13 cellular contexts compared by ENCODE assay signal in the genomic region with DNA sequence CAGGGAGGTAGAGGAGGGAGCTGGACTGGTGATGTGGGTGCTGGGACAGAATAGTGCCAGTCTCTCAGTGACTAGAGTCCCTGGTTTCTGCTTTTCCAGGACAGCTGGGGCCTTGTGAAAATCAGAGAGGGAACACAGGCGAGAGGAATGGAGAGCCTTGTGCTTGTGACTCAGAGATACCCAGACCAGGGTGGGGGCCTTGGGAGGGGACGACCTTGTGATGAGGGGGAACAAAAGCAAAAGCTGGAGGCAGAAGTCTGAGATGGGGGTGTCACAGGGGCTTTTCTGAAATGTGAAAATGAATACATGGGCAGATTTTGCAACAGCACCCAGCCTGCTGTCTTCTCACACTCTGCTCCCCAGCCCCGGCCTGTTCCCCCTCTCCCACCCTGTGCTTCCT. TPM values are rescaled to one million over a fixed set of nuclear protein-coding genes. Genes with fewer than 3 reads are reported as not detected.
DNase-seq lines count a peak whose midpoint lies in the region; ATAC-seq, FAIRE-seq and TF ChIP-seq lines count a peak whose summit lies in the region.
"Had no signal": no experiment of that assay in that cellular context is flagged by ENCODE, and none has a peak within 500 bp of the region (broad histone marks: within the 10 kb centered on the region; RNA-seq: fewer than 3 reads in every experiment).

No MANE protein-coding gene starts in this region.

- no peaks in the 10 kb centered on the region for H4K20me1 ChIP-seq in H9 (ENCODE audit: control insufficient read depth, insufficient read depth, insufficient read length)

- H3T11ph ChIP-seq in H9 (ENCODE audit: low read length), result no peak overlapping the region

- no peak overlapping the region for H2BK5ac ChIP-seq in H9 (ENCODE audit: insufficient read length, low read length)

- no peak overlapping the region for H2AK5ac ChIP-seq in H9 (ENCODE audit: insufficient read length, low read length)

- no peak overlapping the region for H2AFZ ChIP-seq in H9 (ENCODE audit: low read length)

- H3K27ac Mint-ChIP-seq in H9, result peak overlapping the region; percentile 10 to 53 (median 20); a peak in 5 of 7 replicates
- H3K27ac Mint-ChIP-seq in central memory CD8-positive, alpha-beta T cell (ENCODE audit: low read depth), result peak overlapping the region; percentile 87
- H3K27ac Mint-ChIP-seq: activated naive CD4-positive, alpha-beta T cell treated with anti-CD3 and anti-CD28 coated beads, Interleukin-2, amount 50 U/mL, for 24 hours; CD8-positive, alpha-beta T cell; stimulated activated naive CD8-positive, alpha-beta T cell treated with anti-CD3 and anti-CD28 coated beads, Interleukin-15, Interleukin-2, amounts not matched to agents 100 ng/mL and 50 ng/mL, for 24 hours had no signal

- H3K4ac ChIP-seq in H9 (ENCODE audit: low read depth, low read length), result no peak overlapping the region

- H2BK12ac ChIP-seq in H9 (ENCODE audit: insufficient read length, low read depth, low read length), result no peak overlapping the region

- H3K36me3 ChIP-seq in liver (ENCODE audit: control insufficient read depth in 4 of 4, insufficient read depth in 3 of 4, low read depth in 1 of 4, low read length in 3 of 4) (no peaks in the 10 kb centered on the region), small intestine (ENCODE audit: control insufficient read depth in 2 of 2, insufficient read depth in 2 of 2, low read length in 2 of 2) (no peaks in the 10 kb centered on the region)
- H3K36me3 ChIP-seq: MG63 had no signal

- H3K4me3 ChIP-seq in liver (ENCODE audit: low read depth in 1 of 3, low read length in 3 of 3) (no peak overlapping the region), small intestine (ENCODE audit: low read depth in 1 of 2, low read length in 2 of 2) (no peak overlapping the region)
- H3K4me3 ChIP-seq: MG63 had no signal

- H3K27me3 ChIP-seq in H9 (ENCODE audit: insufficient read depth, low read length) (no peaks in the 10 kb centered on the region), liver (ENCODE audit: control insufficient read depth in 4 of 4, insufficient read depth in 4 of 4, low read length in 3 of 4) (no peaks in the 10 kb centered on the region), small intestine (ENCODE audit: control insufficient read depth in 2 of 2, insufficient read depth in 2 of 2, low read length in 2 of 2) (no peaks in the 10 kb centered on the region)
- H3K27me3 ChIP-seq: MG63 had no signal

- in situ Hi-C loops in KBM-7 (cut with MboI; ENCODE audit: low pct_unique_long_range_greater_than_20kb, low sequenced_read_pairs), result loop anchor here (25.0 kb wide), 2 partner anchors 92 to 158 kb away; partner anchors contain the start of gene SLC39A13

- H4K5ac ChIP-seq in H9 (ENCODE audit: insufficient read length, low read depth, low read length), result no peak overlapping the region

- no peaks in the 10 kb centered on the region; the same call in 1 of the 2 replicates for H3K27me3 Mint-ChIP-seq in H9 (ENCODE audit: low read depth)
- H3K27me3 Mint-ChIP-seq in central memory CD8-positive, alpha-beta T cell, result no peaks in the 10 kb centered on the region
- H3K27me3 Mint-ChIP-seq: activated naive CD4-positive, alpha-beta T cell treated with anti-CD3 and anti-CD28 coated beads, Interleukin-2, amount 50 U/mL, for 24 hours; stimulated activated naive CD8-positive, alpha-beta T cell treated with anti-CD3 and anti-CD28 coated beads, Interleukin-15, Interleukin-2, amounts not matched to agents 100 ng/mL and 50 ng/mL, for 24 hours had no signal

- TF ChIP-seq CTCF in H9 (conservative IDR thresholded peaks at IDR 0.05), result no peak
- TF ChIP-seq CTCF in liver (IDR thresholded peaks at IDR 0.05; ENCODE audit: low read depth, low read length, missing input control), result no peak

- H3K9me3 ChIP-seq in H9 (ENCODE audit: control insufficient read depth, low read depth, low read length), result no peaks in the 10 kb centered on the region
- H3K9me3 ChIP-seq in liver (ENCODE audit: control insufficient read depth in 4 of 4, low read length in 3 of 4), result no peaks in the 10 kb centered on the region
- H3K9me3 ChIP-seq in small intestine (ENCODE audit: control insufficient read depth, low read depth), result no peaks in the 10 kb centered on the region
- H3K9me3 ChIP-seq: MG63 had no signal

- peaks cover 19 to 28% of the 10 kb centered on the region in 2 experiments for H3K4me1 Mint-ChIP-seq in H9
- peaks cover 15% of the 10 kb centered on the region for H3K4me1 Mint-ChIP-seq in central memory CD8-positive, alpha-beta T cell

- H3K79me2 ChIP-seq in H9 (ENCODE audit: insufficient read depth, low read length), result peaks cover 3% of the 10 kb centered on the region; the same call in 1 of the 2 replicates

- WGBS in H9 (ENCODE audit: extremely low coverage, insufficient read length, low lambda C conversion rate), result no CpG with 5 or more reads among the region's 3 CpGs
- WGBS in liver, result 71% methylated on average over 3 of the region's 3 CpGs
- 23 to 35% (median 31%) methylated on average over 3 of the region's 3 CpGs for WGBS in small intestine, 3 donors

- H3K4me1 ChIP-seq in H9 (ENCODE audit: insufficient read depth, low read length) (no peaks in the 10 kb centered on the region; the same call in 1 of the 2 replicates), liver (ENCODE audit: control insufficient read depth in 4 of 4, insufficient read depth in 4 of 4, low read length in 3 of 4) (peaks cover 15 to 52% (median 44%) of the 10 kb centered on the region in 4 donors), small intestine (ENCODE audit: control insufficient read depth in 2 of 2, insufficient read depth in 1 of 2, low read depth in 1 of 2, low read length in 1 of 2) (peaks cover 2 to 23% of the 10 kb centered on the region in 2 donors)

- H3K36me3 Mint-ChIP-seq in H9 (ENCODE audit: insufficient read depth in 1 of 3, low read depth in 3 of 3), result peaks cover 0 to 4% (median 0%) of the 10 kb centered on the region in 3 experiments; a peak in 1 of 7 replicates
- peaks cover 1% of the 10 kb centered on the region for H3K36me3 Mint-ChIP-seq in central memory CD8-positive, alpha-beta T cell (ENCODE audit: insufficient read depth)
- H3K36me3 Mint-ChIP-seq: activated naive CD4-positive, alpha-beta T cell treated with anti-CD3 and anti-CD28 coated beads, Interleukin-2, amount 50 U/mL, for 24 hours; CD8-positive, alpha-beta T cell had no signal

- H3K4me2 ChIP-seq in H9 (ENCODE audit: insufficient read depth, insufficient read length, low read length), result no peak overlapping the region

- DNase-seq in H9, result no peak
- no peak for DNase-seq in central memory CD8-positive, alpha-beta T cell (ENCODE audit: low spot score in 2 of 2)
- no peak for DNase-seq in small intestine
- no peak for DNase-seq in putamen (ENCODE audit: low spot score)
- DNase-seq in germinal center (ENCODE audit: low spot score), result no peak
- DNase-seq in KBM-7, result no peak
- DNase-seq: CD8-positive, alpha-beta T cell had no signal

- no peak overlapping the region for H3K27ac ChIP-seq in H9 (ENCODE audit: insufficient read length, low read depth, low read length)
- peak overlapping the region; percentile 64 to 79 for H3K27ac ChIP-seq in liver (ENCODE audit: low read depth in 1 of 2, low read length in 2 of 2)
- peak overlapping the region; percentile 87 to 90 for H3K27ac ChIP-seq in small intestine (ENCODE audit: low read depth in 1 of 2, low read length in 1 of 2)
- H3K27ac ChIP-seq: VCaP had no signal

- no peak overlapping the region for H2BK20ac ChIP-seq in H9 (ENCODE audit: low read depth, low read length, poor library complexity, severe bottlenecking)

- no peak for TF ChIP-seq RAD21 in liver (IDR thresholded peaks at IDR 0.05)

- H2BK120ac ChIP-seq in H9 (ENCODE audit: low read depth, low read length, poor library complexity, severe bottlenecking), result no peak overlapping the region

- no peak overlapping the region for H4K8ac ChIP-seq in H9 (replicated peaks; ENCODE audit: insufficient read length, low read depth, low read length)

- no peaks in the 10 kb centered on the region for H3K9me3 Mint-ChIP-seq in H9
- no peaks in the 10 kb centered on the region for H3K9me3 Mint-ChIP-seq in central memory CD8-positive, alpha-beta T cell
- H3K9me3 Mint-ChIP-seq: activated naive CD4-positive, alpha-beta T cell treated with anti-CD3 and anti-CD28 coated beads, Interleukin-2, amount 50 U/mL, for 24 hours; CD8-positive, alpha-beta T cell; stimulated activated naive CD8-positive, alpha-beta T cell treated with anti-CD3 and anti-CD28 coated beads, Interleukin-15, Interleukin-2, amounts not matched to agents 100 ng/mL and 50 ng/mL, for 24 hours had no signal

- H3K18ac ChIP-seq in H9 (ENCODE audit: insufficient read length, low read depth, low read length), result no peak overlapping the region

- no peaks in the 10 kb centered on the region for H3K79me1 ChIP-seq in H9 (ENCODE audit: insufficient read depth, low read depth, low read length, poor library complexity, severe bottlenecking)

- peaks cover 5% of the 10 kb centered on the region for H3K23me2 ChIP-seq in H9 (ENCODE audit: insufficient read length, low read depth, low read length, poor library complexity, severe bottlenecking)

- no peak overlapping the region for H3K56ac ChIP-seq in H9 (ENCODE audit: insufficient read length, low read depth, low read length)

- ATAC-seq in central memory CD8-positive, alpha-beta T cell (replicated peaks; ENCODE audit: extremely low read depth, poor library complexity, severe bottlenecking), result no peak
- no peak for ATAC-seq in GM18907 (IDR thresholded peaks at IDR 0.05; ENCODE audit: unreplicated experiment)
- ATAC-seq: CD8-positive, alpha-beta T cell had no signal

- no peak overlapping the region for H3K14ac ChIP-seq in H9 (ENCODE audit: insufficient read depth, low read length)

- no peak overlapping the region for H4K91ac ChIP-seq in H9 (ENCODE audit: insufficient read length, low read depth, low read length)

- H3K9ac ChIP-seq in H9 (ENCODE audit: extremely low read depth, insufficient read length, low read length), result no peak overlapping the region
- no peak overlapping the region for H3K9ac ChIP-seq in liver (ENCODE audit: low read depth in 1 of 2, low read length in 2 of 2)

- H3K23ac ChIP-seq in H9 (ENCODE audit: insufficient read length, low read depth, low read length), result no peak overlapping the region

- no peak for FAIRE-seq in small intestine (lab: Jason Lieb, UNC)

- H2BK15ac ChIP-seq in H9 (ENCODE audit: low read depth, low read length), result no peak overlapping the region

- H3K4me3 Mint-ChIP-seq in H9, result no peak overlapping the region
- H3K4me3 Mint-ChIP-seq in central memory CD8-positive, alpha-beta T cell, result no peak overlapping the region
- H3K4me3 Mint-ChIP-seq: activated naive CD4-positive, alpha-beta T cell treated with anti-CD3 and anti-CD28 coated beads, Interleukin-2, amount 50 U/mL, for 24 hours; CD8-positive, alpha-beta T cell; stimulated activated naive CD8-positive, alpha-beta T cell treated with anti-CD3 and anti-CD28 coated beads, Interleukin-15, Interleukin-2, amounts not matched to agents 100 ng/mL and 50 ng/mL, for 24 hours had no signal

RNA-seq across cellular contexts. Expression of gene NR1H3, which starts 3.4 kb away (rescaled TPM):
- 25.2 and 26.3 TPM in 2 replicates for total RNA-seq in H9 (2021)
- total RNA-seq in liver, result 10 to 100 TPM; 52.8 to 55.2 TPM
- polyA plus RNA-seq in liver, result 10 to 100 TPM; 56.0 to 57.3 TPM
- polyA plus RNA-seq in small intestine, result 100 to 1,000 TPM; 102 to 366 (median 223) TPM

RNA-seq across cellular contexts. Expression of gene ACP2, which starts 5.8 kb away (rescaled TPM):
- total RNA-seq in H9 (2021), result 29.3 and 29.5 TPM in 2 replicates
- 10 to 100 TPM; 81.7 to 94.4 TPM for total RNA-seq in liver
- 10 to 100 TPM; 40.3 to 76.9 TPM for polyA plus RNA-seq in liver
- 10 to 100 TPM; 44.1 to 53.3 (median 48.6) TPM for polyA plus RNA-seq in small intestine

RNA-seq across cellular contexts. Expression of gene MADD, which starts 15.6 kb away (rescaled TPM):
- total RNA-seq in H9 (2021), result 36.9 and 41.0 TPM in 2 replicates
- total RNA-seq in liver, result 10 to 100 TPM in 1 of 2 donors, 1 to 10 TPM in 1; 9.9 to 20.5 TPM
- polyA plus RNA-seq in liver, result 10 to 100 TPM in 1 of 2 donors, 1 to 10 TPM in 1; 9.9 to 12.2 TPM
- 10 to 100 TPM; 19.2 to 27.7 (median 23.9) TPM for polyA plus RNA-seq in small intestine

RNA-seq across cellular contexts. Expression of gene DDB2, which starts 39.6 kb away (rescaled TPM):
- total RNA-seq in H9 (2021) (65.0 and 67.0 TPM in 2 replicates), liver (1 to 10 TPM; 6.6 to 7.6 TPM)
- polyA plus RNA-seq in liver (10 to 100 TPM in 1 of 2 donors, 1 to 10 TPM in 1; 10.0 to 11.9 TPM), small intestine (10 to 100 TPM; 25.1 to 39.4 (median 26.2) TPM)
